Comparison of ENCODE assay signal across 8 cellular contexts in genomic region chr18:77133051-77133919, GRCh38. TPM values are rescaled to one million over a fixed set of nuclear protein-coding genes. Genes with fewer than 3 reads are reported as not detected.
A peak's percentile ranks its signal among the peaks of the same experiment; 100 is the strongest.
DNase-seq lines count a peak whose midpoint lies in the region; ATAC-seq, FAIRE-seq and TF ChIP-seq lines count a peak whose summit lies in the region.

No MANE protein-coding gene starts in this region.

- TF ChIP-seq CTCF in LNCaP clone FGC (IDR thresholded peaks at IDR 0.05; ENCODE audit: control insufficient read depth, extremely low read depth, insufficient read depth) (no peak), cardiac fibroblast (IDR thresholded peaks at IDR 0.05; ENCODE audit: low read depth, low read length) (no peak), lower lobe of right lung (IDR thresholded peaks at IDR 0.05) (no peak), upper lobe of right lung (IDR thresholded peaks at IDR 0.05) (no peak)

- FAIRE-seq in GM19239 (lab: Jason Lieb, UNC) = no peak

- H3K27me3 ChIP-seq in lower lobe of right lung (ENCODE audit: low read depth) (peaks cover 4% of the 10 kb centered on the region), upper lobe of right lung (no peaks in the 10 kb centered on the region)

- H3K4me1 ChIP-seq in lower lobe of right lung (peaks cover 41% of the 10 kb centered on the region), upper lobe of right lung (peaks cover 23% of the 10 kb centered on the region)

- H3K4me3 ChIP-seq in LNCaP clone FGC (ENCODE audit: low read depth, low read length) (peak overlapping the region; percentile 78), cardiac fibroblast (replicated peaks in 1 of 2; ENCODE audit: low read depth in 2 of 2, low read length in 2 of 2) (peak overlapping the region; percentile 15 to 24), lower lobe of right lung (peak overlapping the region; percentile 92), upper lobe of right lung (peak overlapping the region; percentile 85)

- ATAC-seq in lower lobe of right lung = peak; percentile 57 to 70
- peak; percentile 58 for ATAC-seq in upper lobe of right lung
- ATAC-seq in GM19035 (IDR thresholded peaks at IDR 0.05; ENCODE audit: unreplicated experiment) = no peak

- intact Hi-C loops in lower lobe of right lung (cut with DNase I) = no loop called here
- intact Hi-C loops in upper lobe of right lung (cut with DNase I) = no loop called here

- H3K27ac ChIP-seq in lower lobe of right lung (peak overlapping the region; percentile 99), upper lobe of right lung (peak overlapping the region; percentile 94)

- no peaks in the 10 kb centered on the region for H3K36me3 ChIP-seq in lower lobe of right lung
- H3K36me3 ChIP-seq in upper lobe of right lung = no peaks in the 10 kb centered on the region

- DNase-seq in DMS53 (lab: John Stamatoyannopoulos, UW) (peak; percentile 93), LNCaP clone FGC (ENCODE audit: low read depth) (no peak), cardiac fibroblast (ENCODE audit: low read depth in 2 of 2) (peak in 1 of 2 donors; percentile 33), lower lobe of right lung (peak; percentile 69), upper lobe of right lung (peak; percentile 83), GM19239 (ENCODE audit: insufficient read length, low spot score) (no peak), NCI-H128 (lab: John Stamatoyannopoulos, UW; ENCODE audit: unreplicated experiment) (no peak)

- H3K9me3 ChIP-seq in lower lobe of right lung (no peaks in the 10 kb centered on the region), upper lobe of right lung (no peaks in the 10 kb centered on the region)

RNA-seq across cellular contexts. Expression of gene MBP, which starts 0.7 kb away (rescaled TPM):
- total RNA-seq in lower lobe of right lung (90.6 TPM), upper lobe of right lung (78.9 TPM)

Comparison
In these comparisons a context has a peak if more than half of its experiments do, and no peak if none do; other contexts are left out.
1. DNase-seq: peak in DMS53 (single experiment), lower lobe of right lung (single experiment) and upper lobe of right lung (single experiment); none in LNCaP clone FGC (single experiment), GM19239 (single experiment) and NCI-H128 (single experiment).
2. H3K4me3 ChIP-seq: peak in every context shown above with its lines; median percentile 92 in lower lobe of right lung; 85 in upper lobe of right lung; 78 in LNCaP clone FGC; 20 in cardiac fibroblast.